Comparison of ENCODE assay signal across 18 cellular contexts in genomic region chr2:221552282-221552681, GRCh38. TPM values are rescaled to one million over a fixed set of nuclear protein-coding genes. Genes with fewer than 3 reads are reported as not detected.
DNase-seq lines count a peak whose midpoint lies in the region; ATAC-seq and TF ChIP-seq lines count a peak whose summit lies in the region.
"Had no signal": no experiment of that assay in that cellular context is flagged by ENCODE, and none has a peak within 500 bp of the region (broad histone marks: within the 10 kb centered on the region; RNA-seq: fewer than 3 reads in every experiment).

No MANE protein-coding gene starts in this region.

- peaks cover 5% of the 10 kb centered on the region for H3K36me3 Mint-ChIP-seq in activated naive CD4-positive, alpha-beta T cell treated with anti-CD3 and anti-CD28 coated beads, Interleukin-2, amount 10 ng/mL, durations not matched to agents 7 days and 5 days
- peaks cover 1% of the 10 kb centered on the region for H3K36me3 Mint-ChIP-seq in activated naive CD4-positive, alpha-beta T cell treated with anti-CD3 and anti-CD28 coated beads for 36 hours (ENCODE audit: low read depth)
- H3K36me3 Mint-ChIP-seq: CD14-positive monocyte; stimulated activated effector memory CD8-positive, alpha-beta T cell treated with anti-CD3 and anti-CD28 coated beads, Interleukin-12 subunit alpha, Interleukin-12 subunit beta, amount 100 ng/mL, for 72 hours had no signal

- no peaks in the 10 kb centered on the region for H3K27me3 ChIP-seq in thyroid gland
- H3K27me3 ChIP-seq: colonic mucosa, neutrophil, tibial artery had no signal

- peaks cover 19 to 26% of the 10 kb centered on the region in 2 donors for H3K4me1 ChIP-seq in thyroid gland
- H3K4me1 ChIP-seq: colonic mucosa had no signal

- H3K27ac ChIP-seq in thyroid gland = peak overlapping the region in 1 of 3 donors; percentile 6
- H3K27ac ChIP-seq: colonic mucosa, neutrophil, RWPE1, tibial artery had no signal

- no peak overlapping the region for H3K4me3 Mint-ChIP-seq in activated naive CD4-positive, alpha-beta T cell treated with anti-CD3 and anti-CD28 coated beads, Interleukin-2, amount 10 ng/mL, durations not matched to agents 7 days and 5 days
- no peak overlapping the region for H3K4me3 Mint-ChIP-seq in activated naive CD4-positive, alpha-beta T cell treated with anti-CD3 and anti-CD28 coated beads for 36 hours
- H3K4me3 Mint-ChIP-seq: CD14-positive monocyte; stimulated activated effector memory CD8-positive, alpha-beta T cell treated with anti-CD3 and anti-CD28 coated beads, Interleukin-12 subunit alpha, Interleukin-12 subunit beta, amount 100 ng/mL, for 72 hours had no signal

- H3K4me3 ChIP-seq in epithelial cell of proximal tubule (ENCODE audit: low read depth, low read length) (peak overlapping the region; percentile 6), thyroid gland (replicated peaks in 1 of 3) (no peak overlapping the region)
- H3K4me3 ChIP-seq: colonic mucosa, tibial artery had no signal

- H3K36me3 ChIP-seq in thyroid gland = no peaks in the 10 kb centered on the region
- H3K36me3 ChIP-seq: colonic mucosa, neutrophil, tibial artery had no signal

- no peak for DNase-seq in activated naive CD4-positive, alpha-beta T cell treated with anti-CD3 and anti-CD28 coated beads, Interleukin-2, amount 10 ng/mL, durations not matched to agents 7 days and 5 days
- no peak for DNase-seq in activated naive CD4-positive, alpha-beta T cell treated with anti-CD3 and anti-CD28 coated beads for 36 hours
- peak; percentile 69 to 80 for DNase-seq in NCI-H446 (lab: John Stamatoyannopoulos, UW)
- no peak for DNase-seq in epithelial cell of proximal tubule (ENCODE audit: low read depth)
- peak; percentile 38 to 56 for DNase-seq in thyroid gland
- DNase-seq in activated T-cell treated with anti-CD3 and anti-CD28 coated beads, Interleukin-2, amount 50 U/mL, for 1 hour = no peak
- no peak for DNase-seq in activated CD4-positive, alpha-beta T cell treated with anti-CD3 and anti-CD28 coated beads, Interleukin-2, amount 50 U/mL, for 4 hours
- DNase-seq: colonic mucosa; kidney glomerular epithelial cell; NCI-H1694 treated with DMSO at 0.1 percent for 48 hours; NK-92 treated with Interleukin-12 subunit alpha and Interleukin-12 subunit beta, amount 100 ng/mL, for 24 hours; tibial artery had no signal

- WGBS in thyroid gland, 2 donors = 27 to 41% methylated on average over 4 of the region's 4 CpGs

- intact Hi-C loops in activated naive CD4-positive, alpha-beta T cell treated with anti-CD3 and anti-CD28 coated beads for 36 hours (cut with micrococcal nuclease) = no loop called here
- intact Hi-C loops in thyroid gland (cut with DNase I) = no loop called here

- no peak for TF ChIP-seq CTCF in epithelial cell of proximal tubule (conservative IDR thresholded peaks at IDR 0.05; ENCODE audit: low read depth, low read length)
- no peak for TF ChIP-seq CTCF in thyroid gland (IDR thresholded peaks at IDR 0.05)

- CTCF ChIA-PET in activated naive CD4-positive, alpha-beta T cell treated with anti-CD3 and anti-CD28 coated beads, Interleukin-2, amount 10 ng/mL, durations not matched to agents 7 days and 5 days (lab: Charles Lee) = no interaction called here
- CTCF ChIA-PET in activated naive CD4-positive, alpha-beta T cell treated with anti-CD3 and anti-CD28 coated beads for 36 hours (lab: Charles Lee) = no interaction called here

- ATAC-seq in GM19395 (IDR thresholded peaks at IDR 0.05; ENCODE audit: unreplicated experiment) = no peak
- ATAC-seq: activated naive CD4-positive, alpha-beta T cell treated with anti-CD3 and anti-CD28 coated beads, Interleukin-2, amount 50 U/mL, for 72 hours; stimulated activated effector memory CD8-positive, alpha-beta T cell treated with anti-CD3 and anti-CD28 coated beads, Interleukin-12 subunit alpha, Interleukin-12 subunit beta, amount 100 ng/mL, for 72 hours had no signal

- no peaks in the 10 kb centered on the region for H3K9me3 Mint-ChIP-seq in activated naive CD4-positive, alpha-beta T cell treated with anti-CD3 and anti-CD28 coated beads, Interleukin-2, amount 10 ng/mL, durations not matched to agents 7 days and 5 days
- no peaks in the 10 kb centered on the region for H3K9me3 Mint-ChIP-seq in activated naive CD4-positive, alpha-beta T cell treated with anti-CD3 and anti-CD28 coated beads for 36 hours
- H3K9me3 Mint-ChIP-seq: activated naive CD4-positive, alpha-beta T cell treated with anti-CD3 and anti-CD28 coated beads, Interleukin-2, amount 50 U/mL, for 72 hours; stimulated activated effector memory CD8-positive, alpha-beta T cell treated with anti-CD3 and anti-CD28 coated beads, Interleukin-12 subunit alpha, Interleukin-12 subunit beta, amount 100 ng/mL, for 72 hours had no signal

- no peaks in the 10 kb centered on the region for H3K9me3 ChIP-seq in thyroid gland
- H3K9me3 ChIP-seq: colonic mucosa, neutrophil, tibial artery had no signal

- H3K27ac Mint-ChIP-seq in activated naive CD4-positive, alpha-beta T cell treated with anti-CD3 and anti-CD28 coated beads, Interleukin-2, amount 10 ng/mL, durations not matched to agents 7 days and 5 days = peak overlapping the region; percentile 42
- H3K27ac Mint-ChIP-seq in activated naive CD4-positive, alpha-beta T cell treated with anti-CD3 and anti-CD28 coated beads for 36 hours = no peak overlapping the region
- H3K27ac Mint-ChIP-seq: CD14-positive monocyte; stimulated activated effector memory CD8-positive, alpha-beta T cell treated with anti-CD3 and anti-CD28 coated beads, Interleukin-12 subunit alpha, Interleukin-12 subunit beta, amount 100 ng/mL, for 72 hours had no signal

- H3K4me1 Mint-ChIP-seq in activated naive CD4-positive, alpha-beta T cell treated with anti-CD3 and anti-CD28 coated beads, Interleukin-2, amount 10 ng/mL, durations not matched to agents 7 days and 5 days = peaks cover 29% of the 10 kb centered on the region
- H3K4me1 Mint-ChIP-seq in activated naive CD4-positive, alpha-beta T cell treated with anti-CD3 and anti-CD28 coated beads for 36 hours (ENCODE audit: low read depth) = peaks cover 13% of the 10 kb centered on the region
- H3K4me1 Mint-ChIP-seq: CD14-positive monocyte had no signal

- peaks cover 11% of the 10 kb centered on the region for H3K27me3 Mint-ChIP-seq in activated naive CD4-positive, alpha-beta T cell treated with anti-CD3 and anti-CD28 coated beads, Interleukin-2, amount 10 ng/mL, durations not matched to agents 7 days and 5 days
- H3K27me3 Mint-ChIP-seq in activated naive CD4-positive, alpha-beta T cell treated with anti-CD3 and anti-CD28 coated beads for 36 hours (ENCODE audit: low read depth) = no peaks in the 10 kb centered on the region

- TF ChIP-seq POLR2A in thyroid gland (IDR thresholded peaks at IDR 0.05) = no peak

RNA-seq across cellular contexts. Expression of gene EPHA4, which starts 19.8 kb away (rescaled TPM):
- total RNA-seq in activated naive CD4-positive, alpha-beta T cell treated with anti-CD3 and anti-CD28 coated beads for 36 hours = 1 to 10 TPM; 1.3 to 3.0 TPM
- 13.3 and 23.8 TPM in 2 replicates for total RNA-seq in epithelial cell of proximal tubule
- 10 to 100 TPM; 38.9 to 98.9 (median 68.0) TPM for total RNA-seq in thyroid gland

Comparison
In these comparisons a context has a peak if more than half of its experiments do, and no peak if none do; other contexts are left out.
1. DNase-seq: peak in NCI-H446 (2 of 2) and thyroid gland (2 of 2); none in activated naive CD4-positive, alpha-beta T cell treated with anti-CD3 and anti-CD28 coated beads, Interleukin-2, amount 10 ng/mL, durations not matched to agents 7 days and 5 days (single experiment), activated naive CD4-positive, alpha-beta T cell treated with anti-CD3 and anti-CD28 coated beads for 36 hours (single experiment), epithelial cell of proximal tubule (single experiment), activated T-cell treated with anti-CD3 and anti-CD28 coated beads, Interleukin-2, amount 50 U/mL, for 1 hour (single experiment) and activated CD4-positive, alpha-beta T cell treated with anti-CD3 and anti-CD28 coated beads, Interleukin-2, amount 50 U/mL, for 4 hours (0 of 2).